In genomic region chr6:108531332-108531731, GRCh38 we compare ENCODE assay signal across 12 cellular contexts. TPM values are rescaled to one million over a fixed set of nuclear protein-coding genes. Genes with fewer than 3 reads are reported as not detected.
DNase-seq lines count a peak whose midpoint lies in the region; ATAC-seq and TF ChIP-seq lines count a peak whose summit lies in the region.
"Had no signal": no experiment of that assay in that cellular context is flagged by ENCODE, and none has a peak within 500 bp of the region (broad histone marks: within the 10 kb centered on the region; RNA-seq: fewer than 3 reads in every experiment).

No MANE protein-coding gene starts in this region.

- no peak overlapping the region for H3K27ac Mint-ChIP-seq in GM23338
- H3K27ac Mint-ChIP-seq: CD8-positive, alpha-beta T cell had no signal

- H3K4me1 ChIP-seq in GM23338 (ENCODE audit: insufficient read depth) (no peaks in the 10 kb centered on the region), PC-3 (ENCODE audit: insufficient read depth, low read length) (no peaks in the 10 kb centered on the region), foreskin keratinocyte (no peaks in the 10 kb centered on the region)

- no peaks in the 10 kb centered on the region for H3K79me2 ChIP-seq in GM23338 (replicated peaks; ENCODE audit: insufficient read depth)
- no peaks in the 10 kb centered on the region for H3K79me2 ChIP-seq in PC-3 (ENCODE audit: low read length)

- peak; percentile 83 for ATAC-seq in GM23338
- no peak for ATAC-seq in PC-3
- ATAC-seq in foreskin keratinocyte: peak; percentile 35
- no peak for ATAC-seq in left ventricle myocardium superior
- ATAC-seq: CD8-positive, alpha-beta T cell had no signal

- CTCF ChIA-PET in PC-3 (lab: Charles Lee): no interaction called here

- no peak overlapping the region for H2AFZ ChIP-seq in GM23338
- no peak overlapping the region for H2AFZ ChIP-seq in PC-3 (ENCODE audit: low read length)

- no peaks in the 10 kb centered on the region; the same call in 2 of the 3 replicates for H3K4me1 Mint-ChIP-seq in GM23338

- H3F3A ChIP-seq in GM23338 (replicated peaks; ENCODE audit: low read depth) (no peaks in the 10 kb centered on the region), PC-3 (ENCODE audit: low read length, unreplicated experiment) (no peaks in the 10 kb centered on the region)

- DNase-seq in GM23338 (ENCODE audit: low spot score) (peak; percentile 55), PC-3 (peak; percentile 21), foreskin keratinocyte (no peak), left ventricle myocardium superior (no peak), NCI-H2196 treated with DMSO at 0.1 percent for 48 hours (lab: John Stamatoyannopoulos, UW; ENCODE audit: unreplicated experiment) (no peak)
- DNase-seq in stimulated activated CD4-positive, alpha-beta T cell treated with anti-CD3 and anti-CD28 coated beads, Interleukin-2, amount 100 ng/mL, for 24 hours: no peak
- no peak for DNase-seq in NK-92 treated with Interleukin-12 subunit alpha and Interleukin-12 subunit beta, amount 100 ng/mL, for 24 hours (lab: John Stamatoyannopoulos, UW)
- DNase-seq: CD8-positive, alpha-beta T cell; GOT3; NCI-H1436 treated with DMSO at 0.1 percent for 48 hours; NCI-H2081 had no signal

- no peak overlapping the region for H3K9ac ChIP-seq in PC-3 (ENCODE audit: low read length)

- no TSS peak for BruUV-seq in PC-3 (replicated peaks; lab: Mats Ljungman, UMichigan)

- no peaks in the 10 kb centered on the region for H4K20me1 ChIP-seq in GM23338 (replicated peaks; ENCODE audit: insufficient read depth)
- no peaks in the 10 kb centered on the region for H4K20me1 ChIP-seq in PC-3 (ENCODE audit: low read length)

- no peaks in the 10 kb centered on the region for H3K36me3 Mint-ChIP-seq in GM23338 (ENCODE audit: low read depth)
- H3K36me3 Mint-ChIP-seq: CD8-positive, alpha-beta T cell had no signal

- H3K4me3 Mint-ChIP-seq in GM23338: no peak overlapping the region
- H3K4me3 Mint-ChIP-seq: CD8-positive, alpha-beta T cell had no signal

- H3K27me3 Mint-ChIP-seq in GM23338 (ENCODE audit: insufficient read depth, low read depth, poor library complexity): peaks cover 2% of the 10 kb centered on the region

- intact Hi-C loops in PC-3 (cut with micrococcal nuclease) (no loop called here), left ventricle myocardium superior (cut with micrococcal nuclease) (no loop called here)

- H3K27ac ChIP-seq in 22Rv1 (no peak overlapping the region), GM23338 (ENCODE audit: low read depth) (no peak overlapping the region), PC-3 (ENCODE audit: low read length) (no peak overlapping the region), foreskin keratinocyte (no peak overlapping the region)

- no peak overlapping the region for H3K4me3 ChIP-seq in GM23338
- H3K4me3 ChIP-seq in PC-3 (ENCODE audit: low read length): no peak overlapping the region

- H3K4me2 ChIP-seq in GM23338 (no peak overlapping the region), PC-3 (ENCODE audit: low read length) (no peak overlapping the region)

- POLR2A ChIA-PET in PC-3 (lab: Charles Lee; ENCODE audit: unreplicated experiment): no interaction called here

- TF ChIP-seq CTCF in 22Rv1 (IDR thresholded peaks at IDR 0.05): peak; percentile 15; the same call in 1 of the 2 replicates
- TF ChIP-seq CTCF in GM23338 (conservative IDR thresholded peaks at IDR 0.05; ENCODE audit: low read depth in 2 of 2): peak; percentile 53 to 75
- TF ChIP-seq CTCF in PC-3 (conservative IDR thresholded peaks at IDR 0.05; ENCODE audit: low read depth, low read length): no peak; the same call in 1 of the 2 replicates
- peak; percentile 35 for TF ChIP-seq CTCF in foreskin keratinocyte (conservative IDR thresholded peaks at IDR 0.05)

- H3K9me2 ChIP-seq in GM23338 (ENCODE audit: insufficient read depth) (no peaks in the 10 kb centered on the region), PC-3 (replicated peaks; ENCODE audit: low read length) (no peaks in the 10 kb centered on the region)

- H3K27me3 ChIP-seq in GM23338 (ENCODE audit: insufficient read depth) (no peaks in the 10 kb centered on the region), PC-3 (ENCODE audit: low read length) (no peaks in the 10 kb centered on the region), foreskin keratinocyte (no peaks in the 10 kb centered on the region)

- H3K9me3 ChIP-seq in PC-3 (ENCODE audit: low read length): no peaks in the 10 kb centered on the region

- H3K36me3 ChIP-seq in GM23338 (ENCODE audit: insufficient read depth) (no peaks in the 10 kb centered on the region), PC-3 (ENCODE audit: low read depth, low read length) (no peaks in the 10 kb centered on the region)

- H3K9me3 Mint-ChIP-seq in GM23338: no peaks in the 10 kb centered on the region
- H3K9me3 Mint-ChIP-seq: CD8-positive, alpha-beta T cell had no signal

TF ChIP-seq in GM23338, 12 proteins besides CTCF, POLR2A, EP300 and RAD21 (continues in another document):
- TF ChIP-seq ZNF462 (CRISPR knock-in tag; IDR thresholded peaks at IDR 0.05) (no peak), EZH2phosphoT487 (IDR thresholded peaks at IDR 0.05; ENCODE audit: unreplicated experiment) (no peak)

RNA-seq across cellular contexts. Expression of gene FOXO3, which starts 29.4 kb away (rescaled TPM):
- total RNA-seq in GM23338 (2014; rRNA removed; shearing (Covaris generic)): 20.2 and 20.4 TPM in 2 replicates
- polyA plus RNA-seq in GM23338 (2016; fragmentation: Nextera tagmentation; extraction: Ambion mirVana): 9.1 and 9.8 TPM in 2 replicates
- 12.8 and 19.9 TPM in 2 replicates for total RNA-seq in PC-3 (2014; rRNA removed)
- 23.3 and 24.0 TPM in 2 replicates for total RNA-seq in foreskin keratinocyte
- polyA plus RNA-seq in foreskin keratinocyte: 4.2 and 5.4 TPM in 2 replicates
- total RNA-seq in left ventricle myocardium superior: 29.5 TPM

Comparison
In these comparisons a context has a peak if more than half of its experiments do, and no peak if none do; other contexts are left out.
1. ATAC-seq: peak in GM23338 (single experiment) and foreskin keratinocyte (single experiment); none in PC-3 (single experiment) and left ventricle myocardium superior (single experiment).
2. DNase-seq: peak in GM23338 (single experiment) and PC-3 (single experiment); none in foreskin keratinocyte (0 of 2), left ventricle myocardium superior (single experiment), stimulated activated CD4-positive, alpha-beta T cell treated with anti-CD3 and anti-CD28 coated beads, Interleukin-2, amount 100 ng/mL, for 24 hours (0 of 2), NCI-H2196 treated with DMSO at 0.1 percent for 48 hours (single experiment) and NK-92 treated with Interleukin-12 subunit alpha and Interleukin-12 subunit beta, amount 100 ng/mL, for 24 hours (single experiment).